Comparison of ENCODE assay signal across 1 cellular context in the genomic region with DNA sequence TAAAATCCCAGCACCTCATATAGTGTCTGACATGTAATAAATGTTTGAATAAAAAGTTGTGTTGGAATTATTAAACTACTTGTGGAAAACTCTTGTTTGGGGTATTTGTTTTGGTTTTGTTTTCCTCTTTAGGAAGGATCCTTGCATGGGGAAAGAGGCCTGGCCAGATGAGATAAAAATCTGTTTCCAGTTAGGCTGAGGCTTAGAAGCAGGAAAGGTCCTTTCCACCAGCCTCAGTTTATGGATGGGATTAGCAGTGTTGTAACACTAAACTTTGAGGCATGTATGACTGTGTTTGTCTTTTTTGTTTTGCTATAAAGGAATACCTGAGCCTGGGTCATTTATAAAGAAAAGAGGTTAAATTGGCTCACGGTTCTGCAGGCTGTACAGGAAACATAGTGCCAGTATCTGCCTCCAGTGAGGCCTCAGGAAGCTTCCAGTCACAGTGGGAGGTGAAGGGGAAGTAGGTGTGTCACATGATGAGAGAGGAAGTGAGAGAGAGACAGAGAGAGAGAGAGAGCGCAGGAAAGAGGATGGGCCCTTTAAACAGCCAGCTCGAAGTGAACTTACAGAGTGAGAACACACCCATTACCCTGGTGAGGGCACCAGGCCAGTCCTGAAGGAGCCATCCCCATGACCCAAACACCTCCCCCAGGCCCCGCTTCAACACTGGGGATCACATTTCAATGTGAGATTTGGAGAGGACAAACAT.
TF ChIP-seq lines count a peak whose summit lies in the region.

No MANE protein-coding gene starts in this region.

TF ChIP-seq in GM23338, 12 proteins besides CTCF, POLR2A, EP300 and RAD21 (continued from another document):
- TF ChIP-seq, protein P1, sequence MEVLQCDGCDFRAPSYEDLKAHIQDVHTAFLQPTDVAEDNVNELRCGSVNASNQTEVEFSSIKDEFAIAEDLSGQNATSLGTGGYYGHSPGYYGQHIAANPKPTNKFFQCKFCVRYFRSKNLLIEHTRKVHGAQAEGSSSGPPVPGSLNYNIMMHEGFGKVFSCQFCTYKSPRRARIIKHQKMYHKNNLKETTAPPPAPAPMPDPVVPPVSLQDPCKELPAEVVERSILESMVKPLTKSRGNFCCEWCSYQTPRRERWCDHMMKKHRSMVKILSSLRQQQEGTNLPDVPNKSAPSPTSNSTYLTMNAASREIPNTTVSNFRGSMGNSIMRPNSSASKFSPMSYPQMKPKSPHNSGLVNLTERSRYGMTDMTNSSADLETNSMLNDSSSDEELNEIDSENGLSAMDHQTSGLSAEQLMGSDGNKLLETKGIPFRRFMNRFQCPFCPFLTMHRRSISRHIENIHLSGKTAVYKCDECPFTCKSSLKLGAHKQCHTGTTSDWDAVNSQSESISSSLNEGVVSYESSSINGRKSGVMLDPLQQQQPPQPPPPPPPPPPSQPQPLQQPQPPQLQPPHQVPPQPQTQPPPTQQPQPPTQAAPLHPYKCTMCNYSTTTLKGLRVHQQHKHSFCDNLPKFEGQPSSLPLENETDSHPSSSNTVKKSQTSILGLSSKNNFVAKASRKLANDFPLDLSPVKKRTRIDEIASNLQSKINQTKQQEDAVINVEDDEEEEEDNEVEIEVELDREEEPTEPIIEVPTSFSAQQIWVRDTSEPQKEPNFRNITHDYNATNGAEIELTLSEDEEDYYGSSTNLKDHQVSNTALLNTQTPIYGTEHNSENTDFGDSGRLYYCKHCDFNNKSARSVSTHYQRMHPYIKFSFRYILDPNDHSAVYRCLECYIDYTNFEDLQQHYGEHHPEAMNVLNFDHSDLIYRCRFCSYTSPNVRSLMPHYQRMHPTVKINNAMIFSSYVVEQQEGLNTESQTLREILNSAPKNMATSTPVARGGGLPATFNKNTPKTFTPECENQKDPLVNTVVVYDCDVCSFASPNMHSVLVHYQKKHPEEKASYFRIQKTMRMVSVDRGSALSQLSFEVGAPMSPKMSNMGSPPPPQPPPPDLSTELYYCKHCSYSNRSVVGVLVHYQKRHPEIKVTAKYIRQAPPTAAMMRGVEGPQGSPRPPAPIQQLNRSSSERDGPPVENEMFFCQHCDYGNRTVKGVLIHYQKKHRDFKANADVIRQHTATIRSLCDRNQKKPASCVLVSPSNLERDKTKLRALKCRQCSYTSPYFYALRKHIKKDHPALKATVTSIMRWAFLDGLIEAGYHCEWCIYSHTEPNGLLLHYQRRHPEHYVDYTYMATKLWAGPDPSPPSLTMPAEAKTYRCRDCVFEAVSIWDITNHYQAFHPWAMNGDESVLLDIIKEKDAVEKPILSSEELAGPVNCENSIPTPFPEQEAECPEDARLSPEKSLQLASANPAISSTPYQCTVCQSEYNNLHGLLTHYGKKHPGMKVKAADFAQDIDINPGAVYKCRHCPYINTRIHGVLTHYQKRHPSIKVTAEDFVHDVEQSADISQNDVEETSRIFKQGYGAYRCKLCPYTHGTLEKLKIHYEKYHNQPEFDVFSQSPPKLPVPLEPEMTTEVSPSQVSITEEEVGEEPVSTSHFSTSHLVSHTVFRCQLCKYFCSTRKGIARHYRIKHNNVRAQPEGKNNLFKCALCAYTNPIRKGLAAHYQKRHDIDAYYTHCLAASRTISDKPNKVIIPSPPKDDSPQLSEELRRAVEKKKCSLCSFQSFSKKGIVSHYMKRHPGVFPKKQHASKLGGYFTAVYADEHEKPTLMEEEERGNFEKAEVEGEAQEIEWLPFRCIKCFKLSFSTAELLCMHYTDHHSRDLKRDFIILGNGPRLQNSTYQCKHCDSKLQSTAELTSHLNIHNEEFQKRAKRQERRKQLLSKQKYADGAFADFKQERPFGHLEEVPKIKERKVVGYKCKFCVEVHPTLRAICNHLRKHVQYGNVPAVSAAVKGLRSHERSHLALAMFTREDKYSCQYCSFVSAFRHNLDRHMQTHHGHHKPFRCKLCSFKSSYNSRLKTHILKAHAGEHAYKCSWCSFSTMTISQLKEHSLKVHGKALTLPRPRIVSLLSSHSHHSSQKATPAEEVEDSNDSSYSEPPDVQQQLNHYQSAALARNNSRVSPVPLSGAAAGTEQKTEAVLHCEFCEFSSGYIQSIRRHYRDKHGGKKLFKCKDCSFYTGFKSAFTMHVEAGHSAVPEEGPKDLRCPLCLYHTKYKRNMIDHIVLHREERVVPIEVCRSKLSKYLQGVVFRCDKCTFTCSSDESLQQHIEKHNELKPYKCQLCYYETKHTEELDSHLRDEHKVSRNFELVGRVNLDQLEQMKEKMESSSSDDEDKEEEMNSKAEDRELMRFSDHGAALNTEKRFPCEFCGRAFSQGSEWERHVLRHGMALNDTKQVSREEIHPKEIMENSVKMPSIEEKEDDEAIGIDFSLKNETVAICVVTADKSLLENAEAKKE (CRISPR knock-in tag; IDR thresholded peaks at IDR 0.05), result no peak
- TF ChIP-seq EZH2 (IDR thresholded peaks at IDR 0.05; ENCODE audit: low read depth, unreplicated experiment) (no peak), REST (IDR thresholded peaks at IDR 0.05; ENCODE audit: unreplicated experiment) (no peak), ZNF331 (CRISPR knock-in tag; IDR thresholded peaks at IDR 0.05; ENCODE audit: low read depth) (no peak), EZH2phosphoT487 (IDR thresholded peaks at IDR 0.05; ENCODE audit: unreplicated experiment) (no peak), CREB1 (CRISPR knock-in tag; IDR thresholded peaks at IDR 0.05; ENCODE audit: low read depth) (no peak), ZNF114 (CRISPR knock-in tag; IDR thresholded peaks at IDR 0.05) (no peak), NANOG (IDR thresholded peaks at IDR 0.05; ENCODE audit: borderline replicate concordance) (no peak), ETS1 (IDR thresholded peaks at IDR 0.05) (no peak), JUNB (IDR thresholded peaks at IDR 0.05; ENCODE audit: unreplicated experiment) (no peak)
